Comparison of ENCODE assay signal across 8 cellular contexts in the genomic region with DNA sequence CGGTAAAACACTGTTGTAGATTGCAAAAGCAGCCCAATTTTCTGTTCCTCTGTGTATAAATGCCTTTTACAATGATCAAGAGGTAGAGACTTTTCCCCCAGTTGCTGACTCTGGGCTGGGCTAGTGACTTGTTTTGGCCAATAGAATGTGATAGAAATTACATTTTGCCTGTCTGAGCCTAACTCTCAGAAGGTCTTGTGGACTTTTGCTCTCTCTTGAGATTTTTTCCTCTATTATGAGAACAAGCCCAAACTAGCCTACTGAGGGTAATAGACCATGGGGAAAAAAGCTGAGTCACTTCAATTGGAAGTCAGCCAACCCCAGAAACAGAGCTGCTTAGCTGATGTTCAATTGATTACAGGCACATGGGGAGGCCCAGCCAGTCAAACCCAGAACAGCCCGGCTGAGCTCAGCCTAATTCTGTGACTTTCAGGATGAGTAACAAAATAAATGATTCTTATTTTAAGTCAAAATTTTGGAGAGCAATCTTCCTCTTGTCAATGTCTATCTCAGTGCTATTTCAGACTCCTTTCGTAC.
DNase-seq lines count a peak whose midpoint lies in the region; ATAC-seq, FAIRE-seq and TF ChIP-seq lines count a peak whose summit lies in the region.

No MANE protein-coding gene starts in this region.

- no peaks in the 10 kb centered on the region for H3K27me3 ChIP-seq in subcutaneous abdominal adipose tissue (ENCODE audit: control insufficient read depth in 5 of 5, insufficient read depth in 4 of 5, low read length in 5 of 5)

- no peak overlapping the region for H3K27ac Mint-ChIP-seq in T-cell

- intact Hi-C loops in kidney (cut with DNase I), result no loop called here

- POLR2A ChIA-PET in T-cell (lab: Charles Lee), result no interaction called here

- no peaks in the 10 kb centered on the region for H3K4me1 Mint-ChIP-seq in T-cell

- no peak overlapping the region for H3K9ac ChIP-seq in kidney (ENCODE audit: low read length in 2 of 2)
- H3K9ac ChIP-seq in subcutaneous abdominal adipose tissue (ENCODE audit: low read length in 5 of 5), result peak overlapping the region in 2 of 5 donors; percentile 10 to 52

- H3K9me3 ChIP-seq in kidney (ENCODE audit: control insufficient read depth in 1 of 2, low read length in 2 of 2) (no peaks in the 10 kb centered on the region), subcutaneous abdominal adipose tissue (ENCODE audit: control insufficient read depth in 5 of 5, low read length in 5 of 5) (no peaks in the 10 kb centered on the region)

- H3K4me1 ChIP-seq in kidney (ENCODE audit: control insufficient read depth in 1 of 2, insufficient read depth in 1 of 2, low read depth in 1 of 2, low read length in 2 of 2) (peaks cover 9 to 20% of the 10 kb centered on the region in 2 donors), subcutaneous abdominal adipose tissue (ENCODE audit: control insufficient read depth in 5 of 5, insufficient read depth in 5 of 5, low read length in 5 of 5) (peaks cover 2 to 22% (median 15%) of the 10 kb centered on the region in 5 donors)

- H3K36me3 Mint-ChIP-seq in T-cell, result no peaks in the 10 kb centered on the region

- in situ Hi-C loops in astrocyte of the cerebellum (cut with HindIII; ENCODE audit: low sequenced_read_pairs), result no loop called here

- no peak for FAIRE-seq in kidney (lab: Jason Lieb, UNC)

- H3K36me3 ChIP-seq in kidney (ENCODE audit: control insufficient read depth in 1 of 2, insufficient read depth in 2 of 2, low read length in 2 of 2) (no peaks in the 10 kb centered on the region), subcutaneous abdominal adipose tissue (ENCODE audit: control insufficient read depth in 5 of 5, insufficient read depth in 5 of 5, low read length in 5 of 5) (no peaks in the 10 kb centered on the region)

- H3K4me3 ChIP-seq in astrocyte of the cerebellum (ENCODE audit: low read depth, low read length) (no peak overlapping the region), kidney (ENCODE audit: low read length in 2 of 2) (no peak overlapping the region), subcutaneous abdominal adipose tissue (ENCODE audit: low read depth in 1 of 5, low read length in 5 of 5) (no peak overlapping the region)

- TF ChIP-seq CTCF in astrocyte of the cerebellum (IDR thresholded peaks at IDR 0.05; ENCODE audit: low read depth, low read length, missing control alignments), result no peak
- no peak for TF ChIP-seq CTCF in kidney (IDR thresholded peaks at IDR 0.05; ENCODE audit: borderline replicate concordance, extremely low read depth, insufficient read depth)

- CTCF ChIA-PET in T-cell (lab: Charles Lee), result interaction anchor here in 1 of 2 donors (0.5 kb wide), 1 partner anchor 20 kb away, joined by 4 read pairs; no protein-coding TSS in a partner anchor

- no peak overlapping the region for H3K4me3 Mint-ChIP-seq in T-cell

- no peaks in the 10 kb centered on the region for H3K27me3 Mint-ChIP-seq in T-cell

- peak; percentile 91 for ATAC-seq in HG03139 (IDR thresholded peaks at IDR 0.05; ENCODE audit: unreplicated experiment)
- ATAC-seq in T-cell (replicated peaks in 1 of 4), result no peak

- peak overlapping the region; percentile 82 to 91 for H3K27ac ChIP-seq in kidney (ENCODE audit: low read depth in 2 of 2, low read length in 2 of 2)
- peak overlapping the region; percentile 87 for H3K27ac ChIP-seq in subcutaneous abdominal adipose tissue (ENCODE audit: low read depth, low read length)

- peak; percentile 95 for DNase-seq in DMS79 treated with DMSO at 0.1 percent for 48 hours (lab: John Stamatoyannopoulos, UW)
- DNase-seq in GM19240 (ENCODE audit: insufficient read length, low spot score), result peak; percentile 33
- DNase-seq in NCI-H2171 (lab: John Stamatoyannopoulos, UW), result peak; percentile 91
- DNase-seq in astrocyte of the cerebellum (ENCODE audit: low read depth), result peak; percentile 80
- peak; percentile 77 for DNase-seq in kidney
- no peak for DNase-seq in T-cell

- peaks cover 6 to 24% (median 18%) of the 10 kb centered on the region in 3 donors for H3K9me3 Mint-ChIP-seq in T-cell

Comparison
In these comparisons a context has a peak if more than half of its experiments do, and no peak if none do; other contexts are left out.
1. DNase-seq: peak in DMS79 treated with DMSO at 0.1 percent for 48 hours (single experiment), GM19240 (single experiment), NCI-H2171 (single experiment), astrocyte of the cerebellum (single experiment) and kidney (single experiment); none in T-cell (0 of 34).